ENCODE assay signal across 8 cellular contexts in genomic region chr19:57406516-57407123, GRCh38. TPM values are rescaled to one million over a fixed set of nuclear protein-coding genes. Genes with fewer than 3 reads are reported as not detected.
DNase-seq lines count a peak whose midpoint lies in the region; ATAC-seq and TF ChIP-seq lines count a peak whose summit lies in the region.

No MANE protein-coding gene starts in this region.

- H3K27ac ChIP-seq in adrenal gland (no peak overlapping the region), right cardiac atrium (ENCODE audit: low read length) (no peak overlapping the region)

- H3K9me3 ChIP-seq in adrenal gland (replicated peaks in 1 of 3) = no peaks in the 10 kb centered on the region
- peaks cover 2% of the 10 kb centered on the region for H3K9me3 ChIP-seq in right cardiac atrium (ENCODE audit: control insufficient read depth, low read length)

- no peaks in the 10 kb centered on the region for H3K36me3 ChIP-seq in adrenal gland (replicated peaks in 1 of 2)

- intact Hi-C loops in adrenal gland (cut with DNase I) (no loop called here), right cardiac atrium (cut with DNase I) (no loop called here)

- TF ChIP-seq POLR2A in adrenal gland (IDR thresholded peaks at IDR 0.05) = no peak

- DNase-seq in G401 (ENCODE audit: low spot score) = peak; percentile 40
- peak; percentile 87 for DNase-seq in NAMALWA (ENCODE audit: low spot score)
- peak; percentile 30 for DNase-seq in T-helper 22 cell (ENCODE audit: low read depth)
- peak; percentile 46 to 82 (median 61) for DNase-seq in adrenal gland
- DNase-seq in right cardiac atrium = peak; percentile 60 to 75 (median 74)
- DNase-seq in stimulated activated CD4-positive, alpha-beta T cell treated with anti-CD3 and anti-CD28 coated beads, Interleukin-15, amount 100 ng/mL, for 24 hours = peak; percentile 75

- in situ Hi-C loops in G401 (cut with HindIII; ENCODE audit: low sequenced_read_pairs) = no loop called here

- ATAC-seq in right cardiac atrium = peak; percentile 45 to 69
- ATAC-seq in GM18870 (IDR thresholded peaks at IDR 0.05; ENCODE audit: unreplicated experiment) = no peak
- no peak for ATAC-seq in GM21723 (IDR thresholded peaks at IDR 0.05; ENCODE audit: unreplicated experiment)

- H3K27me3 ChIP-seq in adrenal gland = no peaks in the 10 kb centered on the region
- no peaks in the 10 kb centered on the region for H3K27me3 ChIP-seq in right cardiac atrium (ENCODE audit: control insufficient read depth, insufficient read depth)

- H3K4me3 ChIP-seq in adrenal gland (no peak overlapping the region), right cardiac atrium (ENCODE audit: low read length) (no peak overlapping the region)

- H3K4me1 ChIP-seq in adrenal gland (replicated peaks in 1 of 2) (peaks cover 0 to 9% of the 10 kb centered on the region in 2 donors), right cardiac atrium (ENCODE audit: control insufficient read depth, insufficient read depth, low read length) (peaks cover 2% of the 10 kb centered on the region)

- TF ChIP-seq CTCF in adrenal gland (IDR thresholded peaks at IDR 0.05) = peak; percentile 42 to 62 (median 53)

- WGBS in adrenal gland, 4 donors = 14 to 25% (median 20%) methylated on average over 2 to 8 of the region's 8 CpGs
- 12% methylated on average over 8 of the region's 8 CpGs for WGBS in right cardiac atrium

RNA-seq across cellular contexts. Expression of gene ZNF17, which starts 4.3 kb away (rescaled TPM):
- 7.1 and 10.4 TPM in 2 replicates for total RNA-seq in G401 (2014; rRNA removed; shearing (Covaris generic))
- total RNA-seq in adrenal gland (10 to 100 TPM in 4 of 8 donors, 1 to 10 TPM in 4; 3.6 to 16.5 (median 10.3) TPM), right cardiac atrium (10 to 100 TPM in 3 of 4 donors, 1 to 10 TPM in 1; 8.7 to 12.1 (median 10.8) TPM)
- polyA plus RNA-seq in adrenal gland (1 to 10 TPM; 2.8 to 5.5 (median 4.7) TPM), right cardiac atrium (3.6 TPM)

RNA-seq across cellular contexts. Expression of gene ZNF548, which starts 17.0 kb away (rescaled TPM):
- 4.1 and 6.0 TPM in 2 replicates for total RNA-seq in G401 (2014; rRNA removed; shearing (Covaris generic))
- 10 to 100 TPM in 7 of 8 donors, 1 to 10 TPM in 1; 8.5 to 21.2 (median 16.6) TPM for total RNA-seq in adrenal gland
- polyA plus RNA-seq in adrenal gland = 10 to 100 TPM in 1 of 3 donors, 1 to 10 TPM in 2; 4.6 to 10.0 (median 8.1) TPM
- total RNA-seq in right cardiac atrium = 10 to 100 TPM; 13.4 to 20.1 (median 16.8) TPM
- polyA plus RNA-seq in right cardiac atrium = 10.7 TPM

RNA-seq across cellular contexts. Expression of gene ZNF749, which starts 28.5 kb away (rescaled TPM):
- 6.6 and 16.3 TPM in 2 replicates for total RNA-seq in G401 (2014; rRNA removed; shearing (Covaris generic))
- total RNA-seq in adrenal gland = 10 to 100 TPM in 4 of 8 donors, 1 to 10 TPM in 4; 3.0 to 26.3 (median 11.5) TPM
- 10 to 100 TPM in 1 of 3 donors, 1 to 10 TPM in 2; 2.3 to 13.1 (median 2.5) TPM for polyA plus RNA-seq in adrenal gland
- 1 to 10 TPM; 2.5 to 5.4 (median 3.3) TPM for total RNA-seq in right cardiac atrium
- 1.9 TPM for polyA plus RNA-seq in right cardiac atrium

RNA-seq across cellular contexts. Expression of gene TRAPPC2B, which starts 43.3 kb away (rescaled TPM):
- total RNA-seq in G401 (2014; rRNA removed; shearing (Covaris generic)) = 18.6 and 19.0 TPM in 2 replicates
- total RNA-seq in adrenal gland (10 to 100 TPM; 12.6 to 41.4 (median 20.0) TPM), right cardiac atrium (10 to 100 TPM; 10.8 to 14.5 (median 11.7) TPM)
- polyA plus RNA-seq in adrenal gland (10 to 100 TPM; 24.9 to 72.8 (median 40.5) TPM), right cardiac atrium (38.6 TPM)

RNA-seq across cellular contexts. Expression of gene ZNF547, which starts 43.3 kb away (rescaled TPM):
- 0.68 and 1.7 TPM in 2 replicates for total RNA-seq in G401 (2014; rRNA removed; shearing (Covaris generic))
- total RNA-seq in adrenal gland (1 to 10 TPM; 1.1 to 9.8 (median 4.5) TPM), right cardiac atrium (1 to 10 TPM; 3.0 to 5.6 (median 4.6) TPM)
- polyA plus RNA-seq in adrenal gland (10 to 100 TPM in 1 of 3 donors, 1 to 10 TPM in 2; 2.1 to 10.9 (median 5.3) TPM), right cardiac atrium (2.7 TPM)

Comparison
In these comparisons a context has a peak if more than half of its experiments do, and no peak if none do; other contexts are left out.
1. DNase-seq: peak in every context shown above with its lines; median percentile 87 in NAMALWA; 75 in stimulated activated CD4-positive, alpha-beta T cell treated with anti-CD3 and anti-CD28 coated beads, Interleukin-15, amount 100 ng/mL, for 24 hours; 74 in right cardiac atrium; 61 in adrenal gland; 40 in G401; 30 in T-helper 22 cell.
2. ATAC-seq: peak in right cardiac atrium (2 of 2); none in GM18870 (single experiment) and GM21723 (single experiment).